6 cellular contexts compared by ENCODE assay signal in genomic region chr5:114146398-114146797, GRCh38.
"Had no signal": no experiment of that assay in that cellular context is flagged by ENCODE, and none has a peak within 500 bp of the region (broad histone marks: within the 10 kb centered on the region; RNA-seq: fewer than 3 reads in every experiment).

No MANE protein-coding gene starts in this region.

- H3K4me3 ChIP-seq: K562 had no signal

- H3K27ac Mint-ChIP-seq: IgD-negative memory B cell had no signal

- H3K4me1 Mint-ChIP-seq: IgD-negative memory B cell had no signal

- DNase-seq: IMR-90, KBM-7 had no signal

- ATAC-seq: HepG2, K562 had no signal

- H3K36me3 Mint-ChIP-seq: IgD-negative memory B cell had no signal

- H3K27ac ChIP-seq: HL-60 had no signal

- H3K4me3 Mint-ChIP-seq: IgD-negative memory B cell had no signal

- H3K27me3 Mint-ChIP-seq: IgD-negative memory B cell had no signal
